In the genomic region with DNA sequence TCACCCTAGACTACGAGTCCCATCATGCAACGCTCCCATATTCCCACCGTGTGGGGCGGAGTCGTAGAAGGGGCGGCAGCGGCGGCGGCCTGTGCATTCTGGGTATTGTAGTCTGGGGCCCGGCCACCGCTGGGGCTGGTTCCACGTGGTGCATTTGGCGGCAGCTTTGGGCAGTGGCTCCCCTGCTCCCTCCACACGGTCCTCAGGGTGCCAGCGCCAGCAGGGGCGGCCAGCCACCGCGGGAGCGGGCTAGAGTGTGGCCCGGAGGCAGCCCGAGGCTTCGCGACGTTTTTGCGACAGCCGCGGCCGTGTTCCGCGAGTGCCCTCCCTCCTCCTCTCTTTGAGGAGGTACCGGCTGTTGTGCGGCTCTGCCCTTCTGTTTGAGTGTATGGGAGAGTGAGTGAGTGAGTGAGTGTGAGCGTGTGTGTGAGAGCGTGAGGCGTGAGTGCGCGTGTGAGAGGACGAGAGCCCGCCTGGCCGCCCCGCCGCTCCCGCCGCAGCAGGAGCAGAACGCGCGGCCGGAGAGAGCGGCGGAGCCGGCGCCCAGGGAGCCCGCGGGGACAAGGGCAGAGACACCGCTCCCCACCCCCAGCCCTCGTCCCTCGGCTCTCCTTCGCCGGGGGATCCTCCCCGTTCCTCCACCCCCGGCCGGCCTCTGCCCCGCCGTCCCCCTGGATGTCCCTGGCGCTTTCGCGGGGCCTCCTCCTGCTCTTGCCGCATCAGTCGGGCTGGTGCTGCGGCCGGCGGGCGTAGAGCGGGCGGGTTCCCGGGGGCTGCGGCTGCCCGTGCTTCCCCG, we compare ENCODE assay signal across 8 cellular contexts. TPM values are rescaled to one million over a fixed set of nuclear protein-coding genes. Genes with fewer than 3 reads are reported as not detected.
A peak's percentile ranks its signal among the peaks of the same experiment; 100 is the strongest.
DNase-seq lines count a peak whose midpoint lies in the region; ATAC-seq lines count a peak whose summit lies in the region.

A gene (plus strand): TSS at position 343 of the 796 bp plus-strand sequence. CDS start 513 bp downstream, outside the sequence.

- peaks cover 6% of the 10 kb centered on the region for H3K4me1 ChIP-seq in effector memory CD4-positive, alpha-beta T cell (ENCODE audit: control insufficient read depth, insufficient read depth, low read length, poor library complexity, severe bottlenecking)

- ATAC-seq in GM21360 (IDR thresholded peaks at IDR 0.05; ENCODE audit: unreplicated experiment), result peak; percentile 81

- peak within 1 kb of the TSS; percentile 83 for H3K27ac ChIP-seq in effector memory CD4-positive, alpha-beta T cell (ENCODE audit: insufficient read depth, low read length, poor library complexity, severe bottlenecking)

- no peaks in the 10 kb centered on the region for H3K36me3 ChIP-seq in effector memory CD4-positive, alpha-beta T cell (ENCODE audit: control insufficient read depth, insufficient read depth, low read length)

- no peaks in the 10 kb centered on the region for H3K27me3 ChIP-seq in effector memory CD4-positive, alpha-beta T cell (replicated peaks; ENCODE audit: control insufficient read depth, insufficient read depth, low read length, poor library complexity, severe bottlenecking)

- H3K9me3 ChIP-seq in effector memory CD4-positive, alpha-beta T cell (ENCODE audit: control insufficient read depth, low read length), result no peaks in the 10 kb centered on the region

- DNase-seq in COLO668 (lab: John Stamatoyannopoulos, UW; ENCODE audit: unreplicated experiment) (peak; percentile 100), HT-29 (ENCODE audit: low spot score) (peak; percentile 100), lung microvascular endothelial cell (ENCODE audit: low read depth in 2 of 2) (peak; percentile 90 to 93)
- DNase-seq in NK-92 treated with Interleukin-12 subunit alpha and Interleukin-12 subunit beta, amount 100 ng/mL, for 24 hours (lab: John Stamatoyannopoulos, UW), result peak; percentile 93
- peak; percentile 96 for DNase-seq in activated CD8-positive, alpha-beta memory T cell treated with anti-CD3 and anti-CD28 coated beads for 24 hours
- peak; percentile 71 to 86 (median 81) for DNase-seq in effector memory CD4-positive, alpha-beta T cell
- DNase-seq in stimulated activated CD4-positive, alpha-beta T cell treated with anti-CD3 and anti-CD28 coated beads, TNF-alpha, amount 100 ng/mL, for 4 hours (ENCODE audit: low read depth in 3 of 3), result peak; percentile 74 to 84 (median 82)

- H3K4me3 ChIP-seq in effector memory CD4-positive, alpha-beta T cell (ENCODE audit: insufficient read depth, low read depth, low read length, poor library complexity, severe bottlenecking), result peak within 1 kb of the TSS; percentile 100

RNA-seq across cellular contexts. Expression of the gene that starts here (rescaled TPM):
- 23.7 and 26.0 TPM in 2 replicates for total RNA-seq in HT-29 (2014; rRNA removed; shearing (Covaris generic))
- total RNA-seq in lung microvascular endothelial cell, result 10.7 and 16.1 TPM in 2 replicates

Comparison
In these comparisons a context has a peak if more than half of its experiments do, and no peak if none do; other contexts are left out.
1. Peak in every context shown above with its lines: DNase-seq, ATAC-seq, H3K4me3 ChIP-seq and H3K27ac ChIP-seq.